ENCODE assay signal across 1 cellular context in the genomic region with DNA sequence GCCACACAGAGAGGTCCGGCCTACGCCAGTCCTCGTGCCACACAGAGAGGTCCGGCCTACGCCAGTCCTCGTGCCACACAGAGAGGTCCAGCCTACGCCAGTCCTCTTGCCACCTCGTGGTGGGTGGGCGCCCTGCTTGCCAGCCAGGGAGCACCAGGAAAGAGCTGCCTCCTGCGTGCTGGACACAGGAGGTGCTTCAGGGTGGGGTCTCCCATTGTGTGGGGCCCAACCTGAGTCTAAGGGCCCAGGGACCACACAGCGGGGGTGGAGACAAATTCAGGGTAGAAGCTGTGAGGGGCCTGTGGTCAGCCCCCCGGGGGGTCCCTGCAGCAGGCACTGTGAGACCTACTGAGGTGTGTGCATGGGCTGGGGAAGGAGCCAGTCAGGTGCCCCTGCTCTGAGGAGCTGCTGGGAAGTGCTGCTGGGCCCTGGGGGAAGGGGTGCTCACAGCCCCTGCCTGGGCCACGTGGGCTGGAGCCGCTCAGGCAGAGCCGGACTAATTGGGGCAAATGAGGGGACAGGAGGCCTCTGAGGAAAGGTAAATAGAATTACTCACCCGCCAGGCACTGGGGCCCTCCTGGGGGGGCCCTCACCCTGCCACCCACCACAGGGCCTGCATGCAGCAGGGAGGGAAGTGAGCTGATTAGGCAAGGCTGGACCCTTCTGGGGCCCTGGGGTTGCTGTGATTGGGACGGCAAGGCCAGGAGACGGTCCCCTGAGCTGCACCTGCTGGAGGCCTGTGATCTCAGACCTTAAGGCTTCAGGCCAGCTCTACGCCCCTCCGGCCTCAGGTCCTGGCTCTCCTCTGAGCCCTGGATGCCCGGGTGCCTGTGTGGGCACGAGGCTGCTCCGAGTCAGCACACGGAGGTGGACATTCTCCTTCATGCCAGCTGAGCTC.
TF ChIP-seq lines count a peak whose summit lies in the region.

No MANE protein-coding gene starts in this region.

TF ChIP-seq in liver, 16 proteins besides CTCF, POLR2A, EP300 and RAD21 (continued from another document):
- TF ChIP-seq, protein P1, sequence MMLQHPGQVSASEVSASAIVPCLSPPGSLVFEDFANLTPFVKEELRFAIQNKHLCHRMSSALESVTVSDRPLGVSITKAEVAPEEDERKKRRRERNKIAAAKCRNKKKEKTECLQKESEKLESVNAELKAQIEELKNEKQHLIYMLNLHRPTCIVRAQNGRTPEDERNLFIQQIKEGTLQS (IDR thresholded peaks at IDR 0.05): no peak
- TF ChIP-seq SP1 (IDR thresholded peaks at IDR 0.05) (no peak), JUND (IDR thresholded peaks at IDR 0.05) (no peak), TAF1 (conservative IDR thresholded peaks at IDR 0.05) (no peak), FOXA2 (IDR thresholded peaks at IDR 0.05) (no peak), GABPA (IDR thresholded peaks at IDR 0.05 in 1 of 2, conservative IDR thresholded peaks at IDR 0.05 in 1 of 2) (no peak)
- TF ChIP-seq, protein P2, sequence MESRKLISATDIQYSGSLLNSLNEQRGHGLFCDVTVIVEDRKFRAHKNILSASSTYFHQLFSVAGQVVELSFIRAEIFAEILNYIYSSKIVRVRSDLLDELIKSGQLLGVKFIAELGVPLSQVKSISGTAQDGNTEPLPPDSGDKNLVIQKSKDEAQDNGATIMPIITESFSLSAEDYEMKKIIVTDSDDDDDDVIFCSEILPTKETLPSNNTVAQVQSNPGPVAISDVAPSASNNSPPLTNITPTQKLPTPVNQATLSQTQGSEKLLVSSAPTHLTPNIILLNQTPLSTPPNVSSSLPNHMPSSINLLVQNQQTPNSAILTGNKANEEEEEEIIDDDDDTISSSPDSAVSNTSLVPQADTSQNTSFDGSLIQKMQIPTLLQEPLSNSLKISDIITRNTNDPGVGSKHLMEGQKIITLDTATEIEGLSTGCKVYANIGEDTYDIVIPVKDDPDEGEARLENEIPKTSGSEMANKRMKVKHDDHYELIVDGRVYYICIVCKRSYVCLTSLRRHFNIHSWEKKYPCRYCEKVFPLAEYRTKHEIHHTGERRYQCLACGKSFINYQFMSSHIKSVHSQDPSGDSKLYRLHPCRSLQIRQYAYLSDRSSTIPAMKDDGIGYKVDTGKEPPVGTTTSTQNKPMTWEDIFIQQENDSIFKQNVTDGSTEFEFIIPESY (IDR thresholded peaks at IDR 0.05): no peak
